ENCODE assay signal across 1 cellular context in genomic region chr7:151231964-151232271, GRCh38.
TF ChIP-seq lines count a peak whose summit lies in the region.

No MANE protein-coding gene starts in this region.

TF ChIP-seq in endothelial cell of umbilical vein, 7 proteins besides CTCF, POLR2A, EP300 and RAD21:
- TF ChIP-seq, protein P1, sequence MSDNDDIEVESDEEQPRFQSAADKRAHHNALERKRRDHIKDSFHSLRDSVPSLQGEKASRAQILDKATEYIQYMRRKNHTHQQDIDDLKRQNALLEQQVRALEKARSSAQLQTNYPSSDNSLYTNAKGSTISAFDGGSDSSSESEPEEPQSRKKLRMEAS (IDR thresholded peaks at IDR 0.05; ENCODE audit: insufficient read depth, insufficient read length) = no peak
- no peak for TF ChIP-seq POLR2AphosphoS5 (IDR thresholded peaks at IDR 0.05; ENCODE audit: insufficient read depth, low read depth, low read length)
- TF ChIP-seq MYC (IDR thresholded peaks at IDR 0.05; ENCODE audit: low read depth, low read length) = no peak
- TF ChIP-seq GATA2 (IDR thresholded peaks at IDR 0.05; ENCODE audit: insufficient read depth, insufficient read length, low read depth, low read length) = no peak
- no peak for TF ChIP-seq EZH2 (IDR thresholded peaks at IDR 0.05; ENCODE audit: borderline replicate concordance, low read depth, low read length, severe bottlenecking)
- no peak for TF ChIP-seq JUN (IDR thresholded peaks at IDR 0.05; ENCODE audit: borderline replicate concordance, insufficient read depth, insufficient read length, low read depth)
- no peak for TF ChIP-seq FOS (IDR thresholded peaks at IDR 0.05; ENCODE audit: borderline replicate concordance, insufficient read depth, low read length)
TF ChIP-seq in endothelial cell of umbilical vein: peak in this region for 0.
